1 cellular context compared by ENCODE assay signal in genomic region chr13:67469623-67470022, GRCh38.
"Had no signal": no experiment of that assay in that cellular context is flagged by ENCODE, and none has a peak within 500 bp of the region (broad histone marks: within the 10 kb centered on the region; RNA-seq: fewer than 3 reads in every experiment).

No MANE protein-coding gene starts in this region.

- H3K4me3 ChIP-seq: GM12878 had no signal

- ATAC-seq: GM12878 had no signal
